Comparison of ENCODE assay signal across 1 cellular context in genomic region chr19:18093439-18094161, GRCh38.
TF ChIP-seq lines count a peak whose summit lies in the region.

No MANE protein-coding gene starts in this region.

TF ChIP-seq in SK-N-SH, 30 proteins besides CTCF, POLR2A, EP300 and RAD21:
- peak; percentile 81 for TF ChIP-seq USF1 (IDR thresholded peaks at IDR 0.05; ENCODE audit: borderline replicate concordance, low read depth)
- TF ChIP-seq, protein P1, sequence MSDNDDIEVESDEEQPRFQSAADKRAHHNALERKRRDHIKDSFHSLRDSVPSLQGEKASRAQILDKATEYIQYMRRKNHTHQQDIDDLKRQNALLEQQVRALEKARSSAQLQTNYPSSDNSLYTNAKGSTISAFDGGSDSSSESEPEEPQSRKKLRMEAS (IDR thresholded peaks at IDR 0.05; ENCODE audit: low read depth), result peak; percentile 64
- TF ChIP-seq FOSL2 (IDR thresholded peaks at IDR 0.05; ENCODE audit: borderline replicate concordance, low read depth), result no peak
- no peak for TF ChIP-seq JUND (IDR thresholded peaks at IDR 0.05)
